21 cellular contexts compared by ENCODE assay signal in genomic region chr4:6960154-6960553, GRCh38.
"Had no signal": no experiment of that assay in that cellular context is flagged by ENCODE, and none has a peak within 500 bp of the region (broad histone marks: within the 10 kb centered on the region; RNA-seq: fewer than 3 reads in every experiment).

No MANE protein-coding gene starts in this region.

- H3K27me3 ChIP-seq: foreskin keratinocyte, neutrophil, spleen, testis, tibial nerve, upper lobe of right lung, vagina had no signal

- H3K4me3 ChIP-seq: psoas muscle, spleen, testis, tibial nerve, upper lobe of right lung, vagina had no signal

- H3K4me1 ChIP-seq: foreskin keratinocyte, testis had no signal

- ATAC-seq: foreskin keratinocyte; left colon; naive thymus-derived CD4-positive, alpha-beta T cell; psoas muscle; sciatic nerve; stimulated activated memory B cell treated with anti-CD40 and anti-IgM and Interleukin-4, amounts not matched to agents 10 μg/mL and 1 μg/mL and 100 μg/mL, for 72 hours; upper lobe of right lung had no signal

- H3K36me3 ChIP-seq: neutrophil, tibial nerve, upper lobe of right lung, vagina had no signal

- DNase-seq: effector CD4-positive, alpha-beta T cell; endodermal cell; erythroblast; foreskin keratinocyte; hippocampal formation; left colon; mesendoderm; naive thymus-derived CD4-positive, alpha-beta T cell; nephron progenitor cell; psoas muscle; spleen; stimulated activated CD4-positive, alpha-beta T cell treated with anti-CD3 and anti-CD28 coated beads, Interleukin-15, amount 100 ng/mL, for 24 hours; stimulated activated CD4-positive, alpha-beta T cell treated with anti-CD3 and anti-CD28 coated beads, Interleukin-1b, Interleukin-23, amount 100 ng/mL, for 48 hours; stimulated activated CD4-positive, alpha-beta T cell treated with anti-CD3 and anti-CD28 coated beads, Interleukin-4, amount 100 ng/mL, for 24 hours; testis; upper lobe of right lung had no signal

- H3K27ac ChIP-seq: foreskin keratinocyte, psoas muscle, spleen, testis, upper lobe of right lung, vagina had no signal

- H3K9me3 ChIP-seq: neutrophil, psoas muscle, spleen, testis, tibial nerve, upper lobe of right lung, vagina had no signal
